15 cellular contexts compared by ENCODE assay signal in the genomic region with DNA sequence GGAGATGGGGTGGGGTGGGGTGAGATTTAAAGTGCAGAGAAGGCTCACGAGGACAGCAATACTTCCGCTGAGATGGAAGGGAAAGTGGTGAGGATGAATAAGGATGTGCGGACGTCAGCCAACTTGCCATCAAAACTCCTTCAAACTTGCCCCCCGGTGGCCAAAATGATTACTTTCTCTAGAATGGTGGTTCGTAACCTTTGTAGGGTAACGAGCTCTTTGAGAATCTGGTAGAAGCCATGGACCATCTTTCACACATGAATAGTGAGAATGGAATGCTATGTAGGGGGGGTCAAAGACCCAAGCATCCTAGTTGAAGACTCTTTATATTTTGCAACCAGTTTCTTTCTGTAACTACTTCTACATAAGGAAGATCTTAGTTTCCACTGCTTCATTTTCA.
A peak's percentile ranks its signal among the peaks of the same experiment; 100 is the strongest.
DNase-seq lines count a peak whose midpoint lies in the region; ATAC-seq, FAIRE-seq and TF ChIP-seq lines count a peak whose summit lies in the region.
"Had no signal": no experiment of that assay in that cellular context is flagged by ENCODE, and none has a peak within 500 bp of the region (broad histone marks: within the 10 kb centered on the region; RNA-seq: fewer than 3 reads in every experiment).

No MANE protein-coding gene starts in this region.

- peaks cover 19% of the 10 kb centered on the region in 2 donors for H3K9me3 Mint-ChIP-seq in stimulated activated naive CD8-positive, alpha-beta T cell treated with anti-CD3 and anti-CD28 coated beads, Interleukin-15, amount 100 ng/mL, for 72 hours

- H3K4me1 ChIP-seq in sigmoid colon = no peaks in the 10 kb centered on the region
- H3K4me1 ChIP-seq: ascending aorta had no signal

- H3K4me1 Mint-ChIP-seq in stimulated activated naive CD8-positive, alpha-beta T cell treated with anti-CD3 and anti-CD28 coated beads, Interleukin-15, amount 100 ng/mL, for 72 hours = no peaks in the 10 kb centered on the region
- H3K4me1 Mint-ChIP-seq: B cell had no signal

- H3K4me3 Mint-ChIP-seq in stimulated activated naive CD8-positive, alpha-beta T cell treated with anti-CD3 and anti-CD28 coated beads, Interleukin-15, amount 100 ng/mL, for 72 hours = no peak overlapping the region
- H3K4me3 Mint-ChIP-seq: B cell had no signal

- no peaks in the 10 kb centered on the region for H3K36me3 ChIP-seq in sigmoid colon
- H3K36me3 ChIP-seq: ascending aorta, neutrophil had no signal

- no peak for TF ChIP-seq EP300 in sigmoid colon (IDR thresholded peaks at IDR 0.05)

- H3K4me3 ChIP-seq in foreskin fibroblast (ENCODE audit: low read depth in 1 of 2, low read length in 2 of 2) (no peak overlapping the region), sigmoid colon (no peak overlapping the region)
- H3K4me3 ChIP-seq: ascending aorta had no signal

- no peak for ATAC-seq in stimulated activated naive CD8-positive, alpha-beta T cell treated with anti-CD3 and anti-CD28 coated beads, Interleukin-15, Interleukin-2, amounts not matched to agents 100 U/mL and 50 U/mL, for 24 hours
- ATAC-seq in stimulated activated naive CD8-positive, alpha-beta T cell treated with anti-CD3 and anti-CD28 coated beads, Interleukin-15, amount 100 ng/mL, for 72 hours = no peak
- no peak for ATAC-seq in GM19023 (IDR thresholded peaks at IDR 0.05; ENCODE audit: unreplicated experiment)

- H3K9me3 ChIP-seq in sigmoid colon = peaks cover 0 to 7% (median 0%) of the 10 kb centered on the region in 4 donors
- H3K9me3 ChIP-seq: neutrophil had no signal

- no peak for TF ChIP-seq POLR2A in sigmoid colon (IDR thresholded peaks at IDR 0.05)

- no peaks in the 10 kb centered on the region for H3K27me3 Mint-ChIP-seq in stimulated activated naive CD8-positive, alpha-beta T cell treated with anti-CD3 and anti-CD28 coated beads, Interleukin-15, amount 100 ng/mL, for 72 hours
- H3K27me3 Mint-ChIP-seq: B cell had no signal

- FAIRE-seq in RCC 7860 (lab: Jason Lieb, UNC) = no peak

- DNase-seq in stimulated activated naive CD8-positive, alpha-beta T cell treated with anti-CD3 and anti-CD28 coated beads, Interleukin-15, Interleukin-2, amounts not matched to agents 100 U/mL and 50 U/mL, for 24 hours = peak; percentile 6
- DNase-seq in stimulated activated naive CD8-positive, alpha-beta T cell treated with anti-CD3 and anti-CD28 coated beads, Interleukin-15, amount 100 ng/mL, for 72 hours = no peak
- DNase-seq in T1000 (lab: John Stamatoyannopoulos, UW) = peak; percentile 24
- peak; percentile 50 to 81 for DNase-seq in foreskin fibroblast
- no peak for DNase-seq in RCC 7860 (ENCODE audit: low spot score)
- DNase-seq in LoVo (ENCODE audit: low spot score) = no peak
- DNase-seq in sigmoid colon = no peak
- DNase-seq: activated CD4-positive, alpha-beta T cell treated with anti-CD3 and anti-CD28 coated beads, Interleukin-2, amount 50 U/mL, for 48 hours; hypothalamus; NCI-H1694; SIG-M5 had no signal

- WGBS in sigmoid colon, 2 donors = 83% methylated on average over 7 of the region's 7 CpGs

- TF ChIP-seq CTCF in foreskin fibroblast (IDR thresholded peaks at IDR 0.05; ENCODE audit: low read depth, low read length) (peak; percentile 18), sigmoid colon (IDR thresholded peaks at IDR 0.05) (no peak)

- no peak overlapping the region for H3K27ac ChIP-seq in sigmoid colon
- H3K27ac ChIP-seq: ascending aorta, neutrophil had no signal

- intact Hi-C loops in sigmoid colon (cut with DNase I) = no loop called here

- H3K27ac Mint-ChIP-seq in stimulated activated naive CD8-positive, alpha-beta T cell treated with anti-CD3 and anti-CD28 coated beads, Interleukin-15, amount 100 ng/mL, for 72 hours = no peak overlapping the region
- H3K27ac Mint-ChIP-seq: B cell had no signal

- no peaks in the 10 kb centered on the region for H3K27me3 ChIP-seq in sigmoid colon
- H3K27me3 ChIP-seq: ascending aorta, neutrophil had no signal

Comparison
In these comparisons a context has a peak if more than half of its experiments do, and no peak if none do; other contexts are left out.
1. DNase-seq: peak in stimulated activated naive CD8-positive, alpha-beta T cell treated with anti-CD3 and anti-CD28 coated beads, Interleukin-15, Interleukin-2, amounts not matched to agents 100 U/mL and 50 U/mL, for 24 hours (single experiment), T1000 (single experiment) and foreskin fibroblast (2 of 2); none in stimulated activated naive CD8-positive, alpha-beta T cell treated with anti-CD3 and anti-CD28 coated beads, Interleukin-15, amount 100 ng/mL, for 72 hours (0 of 2), RCC 7860 (single experiment), LoVo (single experiment) and sigmoid colon (single experiment).